1 cellular context compared by ENCODE assay signal in genomic region chr4:39125600-39125985, GRCh38.
TF ChIP-seq lines count a peak whose summit lies in the region.

No MANE protein-coding gene starts in this region.

TF ChIP-seq in HepG2, 621 proteins besides CTCF, POLR2A, EP300 and RAD21:
- TF ChIP-seq ZNF326 (CRISPR knock-in tag; IDR thresholded peaks at IDR 0.05; ENCODE audit: borderline replicate concordance) (no peak), ZNF331 (CRISPR knock-in tag; IDR thresholded peaks at IDR 0.05) (no peak), ZNF510 (CRISPR knock-in tag; IDR thresholded peaks at IDR 0.05; ENCODE audit: low read depth) (no peak), CEBPB (IDR thresholded peaks at IDR 0.05; ENCODE audit: borderline replicate concordance, low read depth, low read length) (peak; percentile 61; the same call in 1 of the 2 replicates), JDP2 (CRISPR knock-in tag; IDR thresholded peaks at IDR 0.05; ENCODE audit: borderline replicate concordance) (no peak), MXI1 (IDR thresholded peaks at IDR 0.05; ENCODE audit: borderline replicate concordance, low read depth, low read length) (no peak), RFXANK (CRISPR knock-in tag; IDR thresholded peaks at IDR 0.05) (no peak)
